ENCODE assay signal across 14 cellular contexts in the genomic region with DNA sequence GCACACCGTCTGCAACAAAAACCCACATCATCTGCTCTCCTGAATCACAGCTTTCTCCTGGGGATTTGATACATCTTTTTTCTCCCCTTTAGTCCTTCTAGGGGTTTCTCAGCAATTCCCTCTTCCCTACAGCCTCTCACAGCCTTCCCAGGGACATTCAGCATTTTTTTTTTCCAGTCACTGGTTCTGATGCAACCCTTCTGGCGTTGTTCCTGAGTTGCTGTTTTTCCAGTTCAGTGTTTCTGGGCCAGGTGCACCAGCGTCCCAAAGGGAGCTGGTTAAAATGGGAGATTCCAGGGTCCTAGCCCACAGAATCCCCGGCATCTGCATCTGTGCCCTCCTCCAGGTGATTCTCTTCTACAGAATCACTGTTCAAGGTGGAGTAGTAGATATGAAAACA. TPM values are rescaled to one million over a fixed set of nuclear protein-coding genes. Genes with fewer than 3 reads are reported as not detected.
DNase-seq lines count a peak whose midpoint lies in the region; ATAC-seq, FAIRE-seq and TF ChIP-seq lines count a peak whose summit lies in the region.
"Had no signal": no experiment of that assay in that cellular context is flagged by ENCODE, and none has a peak within 500 bp of the region (broad histone marks: within the 10 kb centered on the region; RNA-seq: fewer than 3 reads in every experiment).

No MANE protein-coding gene starts in this region.

- CTCF ChIA-PET in AG04450 (lab: Charles Lee), result interaction anchor here (0.7 to 1.8 kb wide), 2 partner anchors 21 to 29 kb away, joined by 3 to 5 read pairs; no protein-coding TSS in a partner anchor

- peaks cover 2 to 5% of the 10 kb centered on the region in 2 donors for H3K36me3 ChIP-seq in neuronal stem cell (replicated peaks in 1 of 2; ENCODE audit: control insufficient read depth in 2 of 2, insufficient read depth in 2 of 2, low read length in 2 of 2)

- no peak overlapping the region for H4K91ac ChIP-seq in neuronal stem cell (ENCODE audit: low read depth, low read length, poor library complexity)

- no peak overlapping the region for H3K23ac ChIP-seq in neuronal stem cell (ENCODE audit: low read depth, low read length, poor library complexity)

- no peak overlapping the region for H3K4me2 ChIP-seq in neuronal stem cell (ENCODE audit: insufficient read depth, low read length, poor library complexity, severe bottlenecking)

- no peak overlapping the region for H3K9ac ChIP-seq in neuronal stem cell (ENCODE audit: low read depth, low read length, poor library complexity)

- intact Hi-C loops in dendritic cell treated with granulocyte-macrophage colony-stimulating factor and Interleukin-4, amounts not matched to agents 40 ng/mL and 50 ng/mL, for 4 days (cut with micrococcal nuclease), result no loop called here

- no peak overlapping the region for H3K14ac ChIP-seq in neuronal stem cell (ENCODE audit: low read length)

- H3K4me1 ChIP-seq in neuronal stem cell (ENCODE audit: control insufficient read depth in 2 of 2, insufficient read depth in 1 of 2, low read depth in 1 of 2, low read length in 2 of 2), result no peaks in the 10 kb centered on the region

- no peak overlapping the region for H3K4me3 Mint-ChIP-seq in dendritic cell treated with granulocyte-macrophage colony-stimulating factor and Interleukin-4, amounts not matched to agents 40 ng/mL and 50 ng/mL, for 4 days
- H3K4me3 Mint-ChIP-seq: activated naive CD8-positive, alpha-beta T cell treated with anti-CD3 and anti-CD28 coated beads for 36 hours; nephron progenitor cell; stimulated activated naive CD8-positive, alpha-beta T cell treated with anti-CD3 and anti-CD28 coated beads, Interleukin-15, amount 100 ng/mL, for 72 hours had no signal

- TF ChIP-seq POLR2A in GM12892 (IDR thresholded peaks at IDR 0.05; ENCODE audit: low read depth, low read length), result no peak

- no CpG with 5 or more reads among the region's 4 CpGs for WGBS in neuronal stem cell (ENCODE audit: extremely low coverage in 2 of 2, insufficient read length in 2 of 2, insufficient replicate concordance in 1 of 2), 2 donors

- no peak for ATAC-seq in GM21515 (IDR thresholded peaks at IDR 0.05; ENCODE audit: unreplicated experiment)
- ATAC-seq: stimulated activated naive CD8-positive, alpha-beta T cell treated with anti-CD3 and anti-CD28 coated beads, Interleukin-15, amount 100 ng/mL, for 72 hours had no signal

- H3K79me1 ChIP-seq in neuronal stem cell (ENCODE audit: low read depth, low read length), result peaks cover 2% of the 10 kb centered on the region

- H2BK120ac ChIP-seq in neuronal stem cell (ENCODE audit: low read depth, low read length), result no peak overlapping the region

- no peak overlapping the region for H2AFZ ChIP-seq in neuronal stem cell (ENCODE audit: low read length)

- H2BK15ac ChIP-seq in neuronal stem cell (ENCODE audit: low read length), result no peak overlapping the region

- H2BK12ac ChIP-seq in neuronal stem cell (ENCODE audit: low read length), result no peak overlapping the region

- H3K18ac ChIP-seq in neuronal stem cell (ENCODE audit: low read length), result no peak overlapping the region

- H3K9me3 ChIP-seq in AG04450 (ENCODE audit: control insufficient read depth, insufficient read depth, low read length), result peaks cover 2% of the 10 kb centered on the region; the same call in 1 of the 2 replicates
- H3K9me3 ChIP-seq in neuronal stem cell (replicated peaks in 1 of 2; ENCODE audit: control insufficient read depth in 2 of 2, insufficient read depth in 1 of 2, low read depth in 1 of 2, low read length in 2 of 2), result no peaks in the 10 kb centered on the region

- H3K36me3 Mint-ChIP-seq in dendritic cell treated with granulocyte-macrophage colony-stimulating factor and Interleukin-4, amounts not matched to agents 40 ng/mL and 50 ng/mL, for 4 days (ENCODE audit: low read depth), result no peaks in the 10 kb centered on the region

- FAIRE-seq in GM12892 (lab: Jason Lieb, UNC), result peak; percentile 46

- H3K4ac ChIP-seq in neuronal stem cell (ENCODE audit: low read length), result no peak overlapping the region

- no peak overlapping the region for H2BK5ac ChIP-seq in neuronal stem cell (ENCODE audit: low read length)

- H3K27me3 Mint-ChIP-seq in dendritic cell treated with granulocyte-macrophage colony-stimulating factor and Interleukin-4, amounts not matched to agents 40 ng/mL and 50 ng/mL, for 4 days, result peaks cover 6% of the 10 kb centered on the region
- H3K27me3 Mint-ChIP-seq: activated naive CD8-positive, alpha-beta T cell treated with anti-CD3 and anti-CD28 coated beads for 36 hours; stimulated activated naive CD8-positive, alpha-beta T cell treated with anti-CD3 and anti-CD28 coated beads, Interleukin-15, amount 100 ng/mL, for 72 hours had no signal

- H2AK5ac ChIP-seq in neuronal stem cell (ENCODE audit: low read depth, low read length), result no peak overlapping the region

- H3K27ac ChIP-seq in AG04450 (ENCODE audit: low read depth, low read length) (peak overlapping the region; percentile 31), neuronal stem cell (replicated peaks; ENCODE audit: low read length) (no peak overlapping the region)
- H3K27ac ChIP-seq: HL-60 had no signal

- no peak overlapping the region for H4K8ac ChIP-seq in neuronal stem cell (ENCODE audit: low read depth, low read length)

- DNase-seq in AG04450 (ENCODE audit: low read depth, low spot score) (no peak), GM12892 (ENCODE audit: insufficient read length) (no peak), medulla oblongata (ENCODE audit: extremely low spot score) (peak; percentile 57), NCI-H69 (lab: John Stamatoyannopoulos, UW) (no peak), NCI-H2196 (lab: John Stamatoyannopoulos, UW; ENCODE audit: unreplicated experiment) (no peak), neuronal stem cell (ENCODE audit: low spot score) (no peak)
- DNase-seq: activated CD4-positive, alpha-beta T cell treated with anti-CD3 and anti-CD28 coated beads, Interleukin-2, amount 50 U/mL, for 1 hour; activated naive CD8-positive, alpha-beta T cell treated with anti-CD3 and anti-CD28 coated beads for 36 hours; effector CD8-positive, alpha-beta T cell; nephron progenitor cell; stimulated activated naive CD8-positive, alpha-beta T cell treated with anti-CD3 and anti-CD28 coated beads, Interleukin-15, amount 100 ng/mL, for 72 hours had no signal

- H3K4me3 ChIP-seq in AG04450 (ENCODE audit: low read depth, low read length), result no peak overlapping the region
- no peak overlapping the region for H3K4me3 ChIP-seq in neuronal stem cell (ENCODE audit: low read length in 2 of 2)

- peaks cover 40% of the 10 kb centered on the region for H3K4me1 Mint-ChIP-seq in dendritic cell treated with granulocyte-macrophage colony-stimulating factor and Interleukin-4, amounts not matched to agents 40 ng/mL and 50 ng/mL, for 4 days (ENCODE audit: low read depth)

- POLR2A ChIA-PET in AG04450 (lab: Yijun Ruan, JAX), result no interaction called here

- no peaks in the 10 kb centered on the region for H3K9me3 Mint-ChIP-seq in dendritic cell treated with granulocyte-macrophage colony-stimulating factor and Interleukin-4, amounts not matched to agents 40 ng/mL and 50 ng/mL, for 4 days
- H3K9me3 Mint-ChIP-seq: activated naive CD8-positive, alpha-beta T cell treated with anti-CD3 and anti-CD28 coated beads for 36 hours; nephron progenitor cell; stimulated activated naive CD8-positive, alpha-beta T cell treated with anti-CD3 and anti-CD28 coated beads, Interleukin-15, amount 100 ng/mL, for 72 hours had no signal

- H3K27me3 ChIP-seq in AG04450 (ENCODE audit: control insufficient read depth, insufficient read depth, low read length) (no peaks in the 10 kb centered on the region), neuronal stem cell (ENCODE audit: control insufficient read depth in 3 of 3, insufficient read depth in 3 of 3, low read depth in 1 of 3, low read length in 3 of 3) (no peaks in the 10 kb centered on the region)

- H3K27ac Mint-ChIP-seq in dendritic cell treated with granulocyte-macrophage colony-stimulating factor and Interleukin-4, amounts not matched to agents 40 ng/mL and 50 ng/mL, for 4 days, result peak overlapping the region; percentile 38
- H3K27ac Mint-ChIP-seq: activated naive CD8-positive, alpha-beta T cell treated with anti-CD3 and anti-CD28 coated beads for 36 hours; nephron progenitor cell; stimulated activated naive CD8-positive, alpha-beta T cell treated with anti-CD3 and anti-CD28 coated beads, Interleukin-15, amount 100 ng/mL, for 72 hours had no signal

- TF ChIP-seq CTCF in AG04450 (IDR thresholded peaks at IDR 0.05; ENCODE audit: low read depth, low read length), result no peak

RNA-seq across cellular contexts. Expression of gene ADCY3, which starts 36.1 kb away (rescaled TPM):
- polyA plus RNA-seq in AG04450 (2011; rRNA removed), result 29.6 and 41.1 TPM in 2 replicates
- 74.7 and 85.1 TPM in 2 replicates for polyA minus RNA-seq in AG04450 (2011; rRNA and poly(A)+ RNA removed)
- 82.3 TPM for polyA plus RNA-seq in GM12892 (2012; ENCODE audit: missing spikeins)
- polyA plus RNA-seq in neuronal stem cell (2013, experiment 1 of 2), result 31.1 TPM
- polyA plus RNA-seq in neuronal stem cell (2013, experiment 2 of 2), result 29.1 TPM
